7 cellular contexts compared by ENCODE assay signal in the genomic region with DNA sequence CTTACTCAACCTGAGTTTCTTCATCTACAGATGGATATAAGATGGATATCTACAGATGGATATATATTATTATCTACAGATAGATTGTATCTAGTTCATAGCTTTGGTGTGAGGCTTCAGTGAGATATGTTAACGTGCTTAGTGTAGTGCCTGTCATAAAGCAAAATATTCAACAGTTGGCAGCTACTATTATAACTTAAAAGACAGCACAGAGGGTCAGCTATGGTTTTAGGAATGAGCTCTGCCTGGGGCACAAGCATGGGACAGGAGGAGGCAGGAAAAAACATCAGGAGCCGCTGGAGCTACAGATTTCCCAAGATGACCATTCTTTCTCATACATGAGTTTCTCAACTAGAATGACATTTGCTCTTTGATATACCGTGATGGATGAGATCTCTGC. TPM values are rescaled to one million over a fixed set of nuclear protein-coding genes. Genes with fewer than 3 reads are reported as not detected.
DNase-seq lines count a peak whose midpoint lies in the region; ATAC-seq and TF ChIP-seq lines count a peak whose summit lies in the region.
"Had no signal": no experiment of that assay in that cellular context is flagged by ENCODE, and none has a peak within 500 bp of the region (broad histone marks: within the 10 kb centered on the region; RNA-seq: fewer than 3 reads in every experiment).

No MANE protein-coding gene starts in this region.

- H3K4me1 ChIP-seq in adipocyte (ENCODE audit: control insufficient read depth, insufficient read depth, low read length) (peaks cover 31% of the 10 kb centered on the region), foreskin keratinocyte (peaks cover 18% of the 10 kb centered on the region)

- H3K4me2 ChIP-seq in neural cell (ENCODE audit: low read length) = peak overlapping the region; percentile 66

- peaks cover 39% of the 10 kb centered on the region for H3K4me1 Mint-ChIP-seq in HFFc6 (ENCODE audit: low read depth)

- no peak overlapping the region for H3K4me3 Mint-ChIP-seq in HFFc6

- no peaks in the 10 kb centered on the region for H3K9me2 ChIP-seq in neural cell (ENCODE audit: insufficient read depth, low read length)

- no peak for TF ChIP-seq CTCF in HL-60 (IDR thresholded peaks at IDR 0.05; ENCODE audit: insufficient read depth, low read length)
- no peak for TF ChIP-seq CTCF in neural cell (IDR thresholded peaks at IDR 0.05; ENCODE audit: poor library complexity, severe bottlenecking)
- TF ChIP-seq CTCF in HFFc6 (IDR thresholded peaks at IDR 0.05) = no peak
- TF ChIP-seq CTCF in foreskin keratinocyte (conservative IDR thresholded peaks at IDR 0.05) = no peak

- H3K79me2 ChIP-seq in neural cell (replicated peaks; ENCODE audit: insufficient read depth, low read length) = no peaks in the 10 kb centered on the region

- H2AFZ ChIP-seq in neural cell (ENCODE audit: low read depth, low read length) = no peak overlapping the region

- no peaks in the 10 kb centered on the region for H3K9me3 Mint-ChIP-seq in HFFc6

- H3K9me3 ChIP-seq in adipocyte (ENCODE audit: control insufficient read depth, low read length) (no peaks in the 10 kb centered on the region), neural cell (ENCODE audit: low read length) (no peaks in the 10 kb centered on the region)

- no peak for DNase-seq in HL-60 (ENCODE audit: low read depth in 1 of 2, low spot score in 1 of 2)
- no peak for DNase-seq in adipocyte (ENCODE audit: low read depth)
- DNase-seq in HFFc6 = no peak
- DNase-seq in foreskin keratinocyte = no peak
- DNase-seq: activated CD4-positive, alpha-beta T cell treated with anti-CD3 and anti-CD28 coated beads, Interleukin-2, amount 50 U/mL, for 4 hours had no signal

- H3K27ac ChIP-seq in HL-60 (replicated peaks) (peak overlapping the region; percentile 62), neural cell (ENCODE audit: low read length) (no peak overlapping the region), foreskin keratinocyte (no peak overlapping the region)

- H4K20me1 ChIP-seq in neural cell (ENCODE audit: insufficient read depth) = no peaks in the 10 kb centered on the region

- H3K27me3 ChIP-seq in HL-60 (ENCODE audit: insufficient read depth, poor library complexity, severe bottlenecking) (no peaks in the 10 kb centered on the region), adipocyte (replicated peaks; ENCODE audit: control insufficient read depth, insufficient read depth, low read length) (no peaks in the 10 kb centered on the region), neural cell (ENCODE audit: insufficient read depth, low read depth, low read length) (no peaks in the 10 kb centered on the region), foreskin keratinocyte (no peaks in the 10 kb centered on the region)

- H3K9ac ChIP-seq in adipocyte (ENCODE audit: low read length) = no peak overlapping the region
- H3K9ac ChIP-seq in neural cell (ENCODE audit: low read length) = peak overlapping the region; percentile 55

- no peaks in the 10 kb centered on the region for H3F3A ChIP-seq in neural cell (ENCODE audit: insufficient read depth, low read length, poor library complexity, severe bottlenecking)

- H3K36me3 Mint-ChIP-seq in HFFc6 (ENCODE audit: low read depth) = 0 out of 2 replicates have a peak, but pooled peaks cover 5% of the 10 kb centered on the region

- no peak overlapping the region for H3K27ac Mint-ChIP-seq in HFFc6

- H3K27me3 Mint-ChIP-seq in HFFc6 (ENCODE audit: insufficient read depth) = peaks cover 20% of the 10 kb centered on the region

- no peak for TF ChIP-seq EP300 in neural cell (conservative IDR thresholded peaks at IDR 0.05; ENCODE audit: poor library complexity, severe bottlenecking)

- ATAC-seq in HG03460 (IDR thresholded peaks at IDR 0.05; ENCODE audit: unreplicated experiment) = no peak
- no peak for ATAC-seq in foreskin keratinocyte

- H3K4me3 ChIP-seq in HL-60 (replicated peaks; ENCODE audit: insufficient read depth, low read length) (no peak overlapping the region), adipocyte (ENCODE audit: low read length) (peak overlapping the region; percentile 80), neural cell (ENCODE audit: low read length) (peak overlapping the region; percentile 97)

- no peak for TF ChIP-seq RAD21 in neural cell (conservative IDR thresholded peaks at IDR 0.05)

- H3K36me3 ChIP-seq in adipocyte (ENCODE audit: control insufficient read depth, insufficient read depth, low read length, severe bottlenecking) (peaks cover 13% of the 10 kb centered on the region), neural cell (ENCODE audit: insufficient read depth, low read length) (no peaks in the 10 kb centered on the region)

TF ChIP-seq in neural cell, 6 proteins besides CTCF, POLR2A, EP300 and RAD21:
- TF ChIP-seq, protein P1, sequence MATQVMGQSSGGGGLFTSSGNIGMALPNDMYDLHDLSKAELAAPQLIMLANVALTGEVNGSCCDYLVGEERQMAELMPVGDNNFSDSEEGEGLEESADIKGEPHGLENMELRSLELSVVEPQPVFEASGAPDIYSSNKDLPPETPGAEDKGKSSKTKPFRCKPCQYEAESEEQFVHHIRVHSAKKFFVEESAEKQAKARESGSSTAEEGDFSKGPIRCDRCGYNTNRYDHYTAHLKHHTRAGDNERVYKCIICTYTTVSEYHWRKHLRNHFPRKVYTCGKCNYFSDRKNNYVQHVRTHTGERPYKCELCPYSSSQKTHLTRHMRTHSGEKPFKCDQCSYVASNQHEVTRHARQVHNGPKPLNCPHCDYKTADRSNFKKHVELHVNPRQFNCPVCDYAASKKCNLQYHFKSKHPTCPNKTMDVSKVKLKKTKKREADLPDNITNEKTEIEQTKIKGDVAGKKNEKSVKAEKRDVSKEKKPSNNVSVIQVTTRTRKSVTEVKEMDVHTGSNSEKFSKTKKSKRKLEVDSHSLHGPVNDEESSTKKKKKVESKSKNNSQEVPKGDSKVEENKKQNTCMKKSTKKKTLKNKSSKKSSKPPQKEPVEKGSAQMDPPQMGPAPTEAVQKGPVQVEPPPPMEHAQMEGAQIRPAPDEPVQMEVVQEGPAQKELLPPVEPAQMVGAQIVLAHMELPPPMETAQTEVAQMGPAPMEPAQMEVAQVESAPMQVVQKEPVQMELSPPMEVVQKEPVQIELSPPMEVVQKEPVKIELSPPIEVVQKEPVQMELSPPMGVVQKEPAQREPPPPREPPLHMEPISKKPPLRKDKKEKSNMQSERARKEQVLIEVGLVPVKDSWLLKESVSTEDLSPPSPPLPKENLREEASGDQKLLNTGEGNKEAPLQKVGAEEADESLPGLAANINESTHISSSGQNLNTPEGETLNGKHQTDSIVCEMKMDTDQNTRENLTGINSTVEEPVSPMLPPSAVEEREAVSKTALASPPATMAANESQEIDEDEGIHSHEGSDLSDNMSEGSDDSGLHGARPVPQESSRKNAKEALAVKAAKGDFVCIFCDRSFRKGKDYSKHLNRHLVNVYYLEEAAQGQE (IDR thresholded peaks at IDR 0.05; ENCODE audit: borderline replicate concordance) = no peak
- TF ChIP-seq MXI1 (conservative IDR thresholded peaks at IDR 0.05; ENCODE audit: poor library complexity, severe bottlenecking) = no peak

RNA-seq across cellular contexts. Expression of gene CYB5R1, which starts 1.3 kb away (rescaled TPM):
- polyA plus RNA-seq in neural cell (62.9 and 65.6 TPM in 2 replicates), foreskin keratinocyte (70.9 and 74.5 TPM in 2 replicates)
- 27.4 and 30.9 TPM in 2 replicates for polyA minus RNA-seq in neural cell
- 100 to 1,000 TPM in 1 of 6 experiments, 10 to 100 TPM in 5; 73.4 to 100 (median 76.4) TPM for total RNA-seq in HFFc6 (2021; fragmentation: NEBNext Ultra II Directional; extraction: Animal tissue kit (Norgen Biotek cat#: 25700))
- total RNA-seq in foreskin keratinocyte = 75.7 and 76.8 TPM in 2 replicates

RNA-seq across cellular contexts. Expression of gene ADIPOR1, which starts 10.2 kb away (rescaled TPM):
- polyA plus RNA-seq in neural cell (69.6 and 72.3 TPM in 2 replicates), foreskin keratinocyte (85.2 and 100.0 TPM in 2 replicates)
- 64.5 and 66.9 TPM in 2 replicates for polyA minus RNA-seq in neural cell
- 100 to 1,000 TPM in 3 of 6 experiments, 10 to 100 TPM in 3; 90.5 to 123 (median 103) TPM for total RNA-seq in HFFc6 (2021; fragmentation: NEBNext Ultra II Directional; extraction: Animal tissue kit (Norgen Biotek cat#: 25700))
- total RNA-seq in foreskin keratinocyte = 125 and 127 TPM in 2 replicates

RNA-seq across cellular contexts. Expression of gene TMEM183A, which starts 38.8 kb away (rescaled TPM):
- polyA plus RNA-seq in neural cell (234 and 237 TPM in 2 replicates), foreskin keratinocyte (40.3 and 48.3 TPM in 2 replicates)
- polyA minus RNA-seq in neural cell = 165 TPM in 2 replicates
- total RNA-seq in HFFc6 (2021; fragmentation: NEBNext Ultra II Directional; extraction: Animal tissue kit (Norgen Biotek cat#: 25700)) = 10 to 100 TPM; 38.6 to 50.6 (median 45.1) TPM
- 66.7 and 67.8 TPM in 2 replicates for total RNA-seq in foreskin keratinocyte

RNA-seq across cellular contexts. Expression of gene KLHL12, which starts 41.3 kb away (rescaled TPM):
- polyA plus RNA-seq in neural cell = 62.5 and 62.8 TPM in 2 replicates
- 54.3 and 56.5 TPM in 2 replicates for polyA minus RNA-seq in neural cell
- 10 to 100 TPM; 19.8 to 28.6 (median 23.5) TPM for total RNA-seq in HFFc6 (2021; fragmentation: NEBNext Ultra II Directional; extraction: Animal tissue kit (Norgen Biotek cat#: 25700))
- 24.8 and 25.7 TPM in 2 replicates for total RNA-seq in foreskin keratinocyte
- polyA plus RNA-seq in foreskin keratinocyte = 13.9 TPM in 2 replicates

RNA-seq across cellular contexts. Expression of gene PPFIA4, which starts 57.9 kb away (rescaled TPM):
- 1.6 and 4.0 TPM in 2 replicates for polyA plus RNA-seq in neural cell
- polyA minus RNA-seq in neural cell = 2.9 and 3.6 TPM in 2 replicates
- total RNA-seq in HFFc6 (2021; fragmentation: NEBNext Ultra II Directional; extraction: Animal tissue kit (Norgen Biotek cat#: 25700)) = 1 to 10 TPM in 1 of 6 experiments, under 1 TPM in 5; 0.37 to 1.3 (median 0.58) TPM
- 0.25 and 0.99 TPM in 2 replicates for total RNA-seq in foreskin keratinocyte
- polyA plus RNA-seq in foreskin keratinocyte = 0.11 and 0.12 TPM in 2 replicates
